In genomic region chr10:79869439-79870097, GRCh38 we compare ENCODE assay signal across 14 cellular contexts. TPM values are rescaled to one million over a fixed set of nuclear protein-coding genes. Genes with fewer than 3 reads are reported as not detected.
A peak's percentile ranks its signal among the peaks of the same experiment; 100 is the strongest.
DNase-seq lines count a peak whose midpoint lies in the region; ATAC-seq and TF ChIP-seq lines count a peak whose summit lies in the region.
"Not testable (repeated sequence)": the region's sequence is repeated elsewhere in the genome, so short reads cannot be mapped to it uniquely, and the experiment has no call there.
"Had no signal": no experiment of that assay in that cellular context is flagged by ENCODE, and none has a peak within 500 bp of the region (broad histone marks: within the 10 kb centered on the region; RNA-seq: fewer than 3 reads in every experiment).

No MANE protein-coding gene starts in this region.

- H3K9me3 Mint-ChIP-seq in activated CD4-positive, alpha-beta T cell treated with anti-CD3 and anti-CD28 coated beads, Interleukin-2, amount 10 ng/mL, durations not matched to agents 24 days and 14 days = not testable (repeated sequence)

- not testable (repeated sequence) for H3K9me3 ChIP-seq in thyroid gland

- TF ChIP-seq CTCF in fibroblast of mammary gland (conservative IDR thresholded peaks at IDR 0.05; ENCODE audit: control insufficient read depth, insufficient read depth, low read depth, low read length); thyroid gland (IDR thresholded peaks at IDR 0.05): not testable (repeated sequence)

- WGBS in thyroid gland, 2 donors = 45 to 51% methylated on average over 5 of the region's 5 CpGs

- not testable (repeated sequence) for H3K27ac ChIP-seq in thyroid gland

- DNase-seq in G401 (ENCODE audit: low spot score) = peak; percentile 2
- not testable (repeated sequence) for DNase-seq in activated CD4-positive, alpha-beta T cell treated with anti-CD3 and anti-CD28 coated beads, Interleukin-2, amount 10 ng/mL, durations not matched to agents 24 days and 14 days; left ventricle myocardium superior
- DNase-seq in astrocyte of the hippocampus (ENCODE audit: low read depth, low spot score) = peak; percentile 9
- peak; percentile 38 for DNase-seq in fibroblast of mammary gland (ENCODE audit: low read depth)
- peak; percentile 53 for DNase-seq in renal cortical epithelial cell (ENCODE audit: low read depth)
- peak; percentile 30 to 35 for DNase-seq in thyroid gland

- not testable (repeated sequence) for H3K36me3 Mint-ChIP-seq in activated CD4-positive, alpha-beta T cell treated with anti-CD3 and anti-CD28 coated beads, Interleukin-2, amount 10 ng/mL, durations not matched to agents 24 days and 14 days (ENCODE audit: low read depth)

- H3K4me3 Mint-ChIP-seq in activated CD4-positive, alpha-beta T cell treated with anti-CD3 and anti-CD28 coated beads, Interleukin-2, amount 10 ng/mL, durations not matched to agents 24 days and 14 days = not testable (repeated sequence)

- not testable (repeated sequence) for H3K4me1 Mint-ChIP-seq in activated CD4-positive, alpha-beta T cell treated with anti-CD3 and anti-CD28 coated beads, Interleukin-2, amount 10 ng/mL, durations not matched to agents 24 days and 14 days

- not testable (repeated sequence) for TF ChIP-seq RAD21 in Ishikawa (IDR thresholded peaks at IDR 0.05; ENCODE audit: low read depth)

- TF ChIP-seq EP300 in Ishikawa (IDR thresholded peaks at IDR 0.05; ENCODE audit: borderline replicate concordance) = not testable (repeated sequence)

- H3K4me1 ChIP-seq in thyroid gland = not testable (repeated sequence)

- not testable (repeated sequence) for H3K36me3 ChIP-seq in thyroid gland

- not testable (repeated sequence) for H3K27me3 ChIP-seq in thyroid gland

- H3K27me3 Mint-ChIP-seq in activated CD4-positive, alpha-beta T cell treated with anti-CD3 and anti-CD28 coated beads, Interleukin-2, amount 10 ng/mL, durations not matched to agents 24 days and 14 days = not testable (repeated sequence)

- H3K27ac Mint-ChIP-seq in activated CD4-positive, alpha-beta T cell treated with anti-CD3 and anti-CD28 coated beads, Interleukin-2, amount 10 ng/mL, durations not matched to agents 24 days and 14 days = peak overlapping the region; percentile 28

- not testable (repeated sequence) for TF ChIP-seq POLR2A in thyroid gland (IDR thresholded peaks at IDR 0.05)

- in situ Hi-C loops in G401 (cut with HindIII; ENCODE audit: low sequenced_read_pairs) = not testable (repeated sequence)

- peak; percentile 94 for ATAC-seq in left ventricle myocardium superior

- H3K4me3 ChIP-seq in fibroblast of mammary gland (ENCODE audit: control insufficient read depth, low read depth, low read length); thyroid gland (replicated peaks in 1 of 3): not testable (repeated sequence)

- intact Hi-C loops in activated CD4-positive, alpha-beta T cell treated with anti-CD3 and anti-CD28 coated beads, Interleukin-2, amount 10 ng/mL, durations not matched to agents 24 days and 14 days (cut with micrococcal nuclease); left ventricle myocardium superior (cut with micrococcal nuclease); thyroid gland (cut with DNase I): not testable (repeated sequence)

TF ChIP-seq in Ishikawa, 13 proteins besides CTCF, POLR2A, EP300 and RAD21:
- TF ChIP-seq MAX (IDR thresholded peaks at IDR 0.05) (peak; percentile 46; the same call in 1 of the 2 replicates), NFIC (IDR thresholded peaks at IDR 0.05) (0 out of 2 replicates have a peak, but pooled peaks have one; percentile 15)
TF ChIP-seq in Ishikawa: peak in this region for 2; not testable (repeated sequence) for 11.

RNA-seq across cellular contexts. Expression of gene NUTM2E, which starts 43.0 kb away (rescaled TPM):
- total RNA-seq in G401 (2014; rRNA removed; shearing (Covaris generic)) = not detected in 2 replicates
- 0.19 TPM in 1 of 2 replicates, not detected in the other for total RNA-seq in activated CD4-positive, alpha-beta T cell treated with anti-CD3 and anti-CD28 coated beads, Interleukin-2, amount 10 ng/mL, durations not matched to agents 24 days and 14 days
- total RNA-seq in left ventricle myocardium superior (0.10 TPM), renal cortical epithelial cell (not detected in 2 replicates), thyroid gland (under 1 TPM in 1 of 4 donors, not detected in 3; 0.56 TPM)
- total RNA-seq: activated T-helper 1 cell treated with anti-CD3 and anti-CD28 coated beads, Interleukin-12 subunit alpha, Interleukin-12 subunit beta, Interleukin-2, Interleukin-4 antibody, amounts not matched to agents 30 ng/mL and 10 ng/mL and 1 ng/mL, durations not matched to agents 14 hours and 24 hours and 36 hours; aorta; dermis blood vessel endothelial cell; H9; PC-3; sigmoid colon had no signal
